Comparison of ENCODE assay signal across 9 cellular contexts in genomic region chr9:136143215-136144001, GRCh38. TPM values are rescaled to one million over a fixed set of nuclear protein-coding genes. Genes with fewer than 3 reads are reported as not detected.
A peak's percentile ranks its signal among the peaks of the same experiment; 100 is the strongest.
DNase-seq lines count a peak whose midpoint lies in the region; ATAC-seq and TF ChIP-seq lines count a peak whose summit lies in the region.
"Had no signal": no experiment of that assay in that cellular context is flagged by ENCODE, and none has a peak within 500 bp of the region (broad histone marks: within the 10 kb centered on the region; RNA-seq: fewer than 3 reads in every experiment).

No MANE protein-coding gene starts in this region.

- no peaks in the 10 kb centered on the region for H3K4me1 ChIP-seq in heart left ventricle
- no peaks in the 10 kb centered on the region for H3K4me1 ChIP-seq in effector memory CD4-positive, alpha-beta T cell (ENCODE audit: control insufficient read depth, insufficient read depth, low read length, poor library complexity, severe bottlenecking)

- WGBS in heart left ventricle, 4 donors = 37 to 43% (median 39%) methylated on average over 11 to 16 of the region's 16 CpGs

- H3K36me3 ChIP-seq in BJ (ENCODE audit: control insufficient read depth, insufficient read depth, low read length) (no peaks in the 10 kb centered on the region), heart left ventricle (no peaks in the 10 kb centered on the region)
- no peaks in the 10 kb centered on the region for H3K36me3 ChIP-seq in effector memory CD4-positive, alpha-beta T cell (ENCODE audit: control insufficient read depth, insufficient read depth, low read length)

- POLR2A ChIA-PET in BJ (lab: Charles Lee) = no interaction called here

- in situ Hi-C loops in GM13976 (cut with MboI; ENCODE audit: low sequenced_read_pairs, unreplicated experiment) = no loop called here

- H3K4me3 ChIP-seq in BJ (ENCODE audit: low read depth, low read length) (no peak overlapping the region), heart left ventricle (no peak overlapping the region)
- no peak overlapping the region for H3K4me3 ChIP-seq in effector memory CD4-positive, alpha-beta T cell (ENCODE audit: insufficient read depth, low read depth, low read length, poor library complexity, severe bottlenecking)

- CTCF ChIA-PET in BJ (lab: Yijun Ruan, JAX) = interaction anchor here (0.7 to 1.8 kb wide), 4 partner anchors 10 to 176 kb away, joined by 3 to 8 read pairs (median 4); no protein-coding TSS in a partner anchor

- peak; percentile 37 for TF ChIP-seq CTCF in BJ (IDR thresholded peaks at IDR 0.05; ENCODE audit: insufficient read depth, low read depth, low read length)
- TF ChIP-seq CTCF in GM13976 (IDR thresholded peaks at IDR 0.05; ENCODE audit: borderline replicate concordance, control extremely low read depth, extremely low read depth, insufficient read depth, missing control alignments) = peak; percentile 34
- TF ChIP-seq CTCF in heart left ventricle (IDR thresholded peaks at IDR 0.05) = peak in 8 of 12 donors; percentile 10 to 43 (median 28)

- intact Hi-C loops in heart left ventricle (cut with DNase I) (loop anchor here in 4 of 10 donors (5.0 to 10.0 kb wide), 2 partner anchors 84 to 141 kb away; no protein-coding TSS in a partner anchor), sciatic nerve (cut with DNase I) (no loop called here)

- ATAC-seq in heart left ventricle (no peak), sciatic nerve (no peak)

- no peak overlapping the region for H3K27ac ChIP-seq in heart left ventricle
- H3K27ac ChIP-seq in effector memory CD4-positive, alpha-beta T cell (ENCODE audit: insufficient read depth, low read length, poor library complexity, severe bottlenecking) = no peak overlapping the region

- TF ChIP-seq POLR2A in heart left ventricle (IDR thresholded peaks at IDR 0.05) = no peak

- DNase-seq in BJ (ENCODE audit: low read depth) (no peak), GM13976 (ENCODE audit: low spot score) (peak; percentile 62), RPMI7951 (ENCODE audit: low read depth) (peak; percentile 16), heart left ventricle (peak in 2 of 5 donors; percentile 20 to 28), NCI-H774 (lab: John Stamatoyannopoulos, UW) (no peak), sciatic nerve (ENCODE audit: low spot score) (no peak), NCI-H2196 treated with DMSO at 0.1 percent for 48 hours (lab: John Stamatoyannopoulos, UW; ENCODE audit: unreplicated experiment) (no peak)
- DNase-seq in effector memory CD4-positive, alpha-beta T cell = no peak
- DNase-seq: activated gamma-delta T cell had no signal

- H3K9me3 ChIP-seq in heart left ventricle = no peaks in the 10 kb centered on the region
- no peaks in the 10 kb centered on the region for H3K9me3 ChIP-seq in effector memory CD4-positive, alpha-beta T cell (ENCODE audit: control insufficient read depth, low read length)

- peaks cover 18% of the 10 kb centered on the region for H3K27me3 ChIP-seq in BJ (ENCODE audit: control insufficient read depth, insufficient read depth, low read length)
- peaks cover 0 to 60% (median 17%) of the 10 kb centered on the region in 9 donors for H3K27me3 ChIP-seq in heart left ventricle
- peaks cover 15% of the 10 kb centered on the region for H3K27me3 ChIP-seq in effector memory CD4-positive, alpha-beta T cell (replicated peaks; ENCODE audit: control insufficient read depth, insufficient read depth, low read length, poor library complexity, severe bottlenecking)

RNA-seq across cellular contexts. Expression of gene TMEM250, which starts 24.7 kb away (rescaled TPM):
- polyA plus RNA-seq in BJ (2011; rRNA removed) = 12.3 and 20.7 TPM in 2 replicates
- 12.5 and 15.2 TPM in 2 replicates for polyA minus RNA-seq in BJ (2011; rRNA and poly(A)+ RNA removed)
- 12.1 and 15.0 TPM in 2 replicates for total RNA-seq in RPMI7951 (2014; rRNA removed; shearing (Covaris generic))
- 10 to 100 TPM; 15.5 to 34.3 (median 19.9) TPM for total RNA-seq in heart left ventricle
- polyA plus RNA-seq in heart left ventricle = 10 to 100 TPM; 11.6 to 37.0 TPM
- 23.0 TPM for total RNA-seq in sciatic nerve

RNA-seq across cellular contexts. Expression of gene NACC2, which starts 48.3 kb away (rescaled TPM):
- 14.7 and 19.2 TPM in 2 replicates for polyA plus RNA-seq in BJ (2011; rRNA removed)
- 24.7 and 26.4 TPM in 2 replicates for polyA minus RNA-seq in BJ (2011; rRNA and poly(A)+ RNA removed)
- total RNA-seq in RPMI7951 (2014; rRNA removed; shearing (Covaris generic)) = 4.1 and 4.5 TPM in 2 replicates
- total RNA-seq in heart left ventricle = 10 to 100 TPM; 38.7 to 66.5 (median 47.5) TPM
- 10 to 100 TPM; 17.9 to 39.1 TPM for polyA plus RNA-seq in heart left ventricle
- 56.8 TPM for total RNA-seq in sciatic nerve

Comparison
In these comparisons a context has a peak if more than half of its experiments do, and no peak if none do; other contexts are left out.
1. DNase-seq: peak in GM13976 (single experiment) and RPMI7951 (single experiment); none in BJ (single experiment), NCI-H774 (single experiment), sciatic nerve (single experiment), NCI-H2196 treated with DMSO at 0.1 percent for 48 hours (single experiment) and effector memory CD4-positive, alpha-beta T cell (0 of 3).
2. Peak in every context shown above with its lines, with median percentiles within 50 percentile points of each other: CTCF ChIP-seq.